ENCODE assay signal across 18 cellular contexts in the genomic region with DNA sequence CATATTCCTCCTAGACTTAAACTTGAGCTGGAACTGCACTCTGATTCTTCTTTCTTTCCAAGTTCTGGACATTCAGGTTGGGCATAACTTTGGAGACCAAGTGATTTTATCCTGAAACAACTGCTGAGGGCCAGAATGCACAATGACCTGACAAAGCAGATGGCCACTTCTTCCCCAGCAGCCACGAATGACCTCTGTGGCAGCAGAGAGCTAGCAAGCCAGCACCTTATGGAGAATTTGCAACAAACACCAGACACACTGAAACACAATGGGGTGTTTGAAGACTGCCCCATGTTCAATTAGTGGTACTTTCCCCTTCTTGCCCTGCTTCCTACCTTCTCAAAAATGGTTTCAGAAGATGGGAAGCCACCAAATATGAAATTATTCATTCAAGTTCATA.
"Had no signal": no experiment of that assay in that cellular context is flagged by ENCODE, and none has a peak within 500 bp of the region (broad histone marks: within the 10 kb centered on the region; RNA-seq: fewer than 3 reads in every experiment).

No MANE protein-coding gene starts in this region.

- DNase-seq: activated CD4-positive, alpha-beta T cell treated with anti-CD3 and anti-CD28 coated beads, Interleukin-2, amount 50 U/mL, for 4 hours; activated gamma-delta T cell treated with Interleukin-2 at 50 U/mL for 16 hours; activated naive CD8-positive, alpha-beta T cell treated with anti-CD3 and anti-CD28 coated beads for 36 hours; activated T-cell treated with anti-CD3 and anti-CD28 coated beads for 4 hours; amniotic stem cell; dermis blood vessel endothelial cell; effector memory CD8-positive, alpha-beta T cell; left ventricle myocardium superior; mesendoderm; naive thymus-derived CD8-positive, alpha-beta T cell; ovary; sigmoid colon; spleen; stimulated activated CD4-positive, alpha-beta T cell treated with anti-CD3 and anti-CD28 coated beads, Interleukin-4, amount 100 ng/mL, for 4 hours; testis; upper lobe of left lung had no signal

- H3K4me3 ChIP-seq: cardiac muscle cell, ovary, sigmoid colon, spleen, testis, upper lobe of left lung had no signal

- H3K9me3 ChIP-seq: ovary, sigmoid colon, spleen, testis, upper lobe of left lung had no signal

- H3K27me3 ChIP-seq: cardiac muscle cell, ovary, sigmoid colon, spleen, testis, upper lobe of left lung had no signal

- H3K4me1 ChIP-seq: testis had no signal

- H3K36me3 ChIP-seq: cardiac muscle cell, ovary, sigmoid colon, spleen, upper lobe of left lung had no signal

- H3K27ac ChIP-seq: cardiac muscle cell, ovary, sigmoid colon, spleen, testis, upper lobe of left lung had no signal

- ATAC-seq: effector memory CD8-positive, alpha-beta T cell; left ventricle myocardium superior; naive thymus-derived CD8-positive, alpha-beta T cell; stimulated activated memory B cell treated with anti-CD40 and anti-IgM and Interleukin-4, amounts not matched to agents 10 μg/mL and 1 μg/mL and 100 μg/mL, for 72 hours had no signal
